ENCODE assay signal across 19 cellular contexts in genomic region chr13:33199282-33199850, GRCh38.
DNase-seq lines count a peak whose midpoint lies in the region; ATAC-seq and TF ChIP-seq lines count a peak whose summit lies in the region.
"Had no signal": no experiment of that assay in that cellular context is flagged by ENCODE, and none has a peak within 500 bp of the region (broad histone marks: within the 10 kb centered on the region; RNA-seq: fewer than 3 reads in every experiment).

No MANE protein-coding gene starts in this region.

- H3K79me2 ChIP-seq in KMS-11 (ENCODE audit: insufficient read depth, low read depth) (no peaks in the 10 kb centered on the region), hepatocyte (peaks cover 57% of the 10 kb centered on the region), smooth muscle cell (ENCODE audit: low read depth) (peaks cover 50% of the 10 kb centered on the region)

- H3K4me1 ChIP-seq in BLaER1 (peaks cover 47% of the 10 kb centered on the region), KMS-11 (ENCODE audit: low read depth, poor library complexity, severe bottlenecking) (peaks cover 22% of the 10 kb centered on the region), hepatocyte (ENCODE audit: insufficient read depth) (peaks cover 27% of the 10 kb centered on the region), smooth muscle cell (ENCODE audit: low read depth) (peaks cover 2% of the 10 kb centered on the region)

- H3K9me3 ChIP-seq in BLaER1: peaks cover 3% of the 10 kb centered on the region; the same call in 1 of the 2 replicates
- no peaks in the 10 kb centered on the region for H3K9me3 ChIP-seq in hepatocyte (ENCODE audit: low read depth)
- H3K9me3 ChIP-seq in smooth muscle cell (replicated peaks; ENCODE audit: low read depth): no peaks in the 10 kb centered on the region
- H3K9me3 ChIP-seq: body of pancreas had no signal

- no peaks in the 10 kb centered on the region for H3K9me2 ChIP-seq in hepatocyte (replicated peaks; ENCODE audit: insufficient read depth)

- H3K4me3 ChIP-seq in BLaER1: no peak overlapping the region
- H3K4me3 ChIP-seq in KMS-11 (IDR thresholded peaks at IDR 0.05; ENCODE audit: insufficient read depth, low read depth, low read length): no peak overlapping the region
- no peak overlapping the region for H3K4me3 ChIP-seq in hepatocyte
- H3K4me3 ChIP-seq in smooth muscle cell: no peak overlapping the region
- H3K4me3 ChIP-seq: body of pancreas, neural progenitor cell had no signal

- no peak overlapping the region for H3K27ac ChIP-seq in BLaER1
- peak overlapping the region; percentile 6; the same call in 1 of the 2 replicates for H3K27ac ChIP-seq in KMS-11
- H3K27ac ChIP-seq in hepatocyte: peak overlapping the region; percentile 22
- peak overlapping the region; percentile 41 for H3K27ac ChIP-seq in smooth muscle cell (ENCODE audit: low read depth)
- H3K27ac ChIP-seq: neural progenitor cell had no signal

- DNase-seq in hepatocyte (ENCODE audit: low spot score) (no peak), smooth muscle cell (lab: John Stamatoyannopoulos, UW; ENCODE audit: unreplicated experiment) (no peak), NCI-H510A treated with DMSO at 0.1 percent for 48 hours (lab: John Stamatoyannopoulos, UW) (no peak)
- DNase-seq in activated effector memory CD4-positive, alpha-beta T cell treated with Interleukin-2 at 50 U/mL for 16 hours: no peak
- DNase-seq: activated CD4-positive, alpha-beta memory T cell treated with anti-CD3 and anti-CD28 coated beads for 36 hours; activated gamma-delta T cell; body of pancreas; KBM-7; left ventricle myocardium superior; NCI-H187; NCI-H774; stimulated activated CD4-positive, alpha-beta T cell treated with anti-CD3 and anti-CD28 coated beads, Interleukin-4, amount 100 ng/mL, for 4 hours; stimulated activated naive CD8-positive, alpha-beta T cell treated with anti-CD3 and anti-CD28 coated beads, Interleukin-15, Interleukin-2, amounts not matched to agents 100 U/mL and 50 U/mL, for 24 hours; T1000 had no signal

- TF ChIP-seq CTCF in KMS-11 (conservative IDR thresholded peaks at IDR 0.05; ENCODE audit: low read depth, low read length): no peak
- no peak for TF ChIP-seq CTCF in hepatocyte (IDR thresholded peaks at IDR 0.05; ENCODE audit: poor library complexity)
- no peak for TF ChIP-seq CTCF in smooth muscle cell (IDR thresholded peaks at IDR 0.05; ENCODE audit: borderline replicate concordance, insufficient read depth, poor library complexity, severe bottlenecking)

- no peak for ATAC-seq in GM19328 (IDR thresholded peaks at IDR 0.05; ENCODE audit: unreplicated experiment)
- no peak for ATAC-seq in GM18505 (IDR thresholded peaks at IDR 0.05; ENCODE audit: unreplicated experiment)
- ATAC-seq: body of pancreas; left ventricle myocardium superior; stimulated activated naive CD8-positive, alpha-beta T cell treated with anti-CD3 and anti-CD28 coated beads, Interleukin-15, Interleukin-2, amounts not matched to agents 100 U/mL and 50 U/mL, for 24 hours had no signal

- WGBS in hepatocyte (ENCODE audit: low lambda C conversion rate, missing lambda C conversion rate): 78% methylated on average over 3 of the region's 3 CpGs
- 58% methylated on average over 3 of the region's 3 CpGs for WGBS in smooth muscle cell (ENCODE audit: low lambda C conversion rate)

- H3F3A ChIP-seq in smooth muscle cell (ENCODE audit: low read depth): peaks cover 4% of the 10 kb centered on the region

- H3K27me3 ChIP-seq in BLaER1 (no peaks in the 10 kb centered on the region), KMS-11 (ENCODE audit: insufficient read depth, low read depth) (no peaks in the 10 kb centered on the region), hepatocyte (no peaks in the 10 kb centered on the region), smooth muscle cell (ENCODE audit: low read depth) (no peaks in the 10 kb centered on the region)
- H3K27me3 ChIP-seq: body of pancreas, neural progenitor cell had no signal

- no peak for TF ChIP-seq POLR2A in GM18505 (IDR thresholded peaks at IDR 0.05; ENCODE audit: borderline replicate concordance, extremely low read depth, insufficient read depth, insufficient read length)

- H3K36me3 ChIP-seq in BLaER1: no peaks in the 10 kb centered on the region
- no peaks in the 10 kb centered on the region for H3K36me3 ChIP-seq in KMS-11 (ENCODE audit: insufficient read depth)
- H3K36me3 ChIP-seq in hepatocyte (replicated peaks; ENCODE audit: insufficient read depth, low read depth): no peaks in the 10 kb centered on the region
- no peaks in the 10 kb centered on the region for H3K36me3 ChIP-seq in smooth muscle cell (ENCODE audit: low read depth)
- H3K36me3 ChIP-seq: neural progenitor cell had no signal

- H2AFZ ChIP-seq in KMS-11 (ENCODE audit: low read depth): no peak overlapping the region
- H2AFZ ChIP-seq in hepatocyte: no peak overlapping the region
- no peak overlapping the region for H2AFZ ChIP-seq in smooth muscle cell (ENCODE audit: low read depth)
- H2AFZ ChIP-seq: neural progenitor cell had no signal

- H3K9ac ChIP-seq in BLaER1 (no peak overlapping the region), KMS-11 (no peak overlapping the region), smooth muscle cell (ENCODE audit: low read depth) (no peak overlapping the region)
- H3K9ac ChIP-seq: neural progenitor cell had no signal

- no peaks in the 10 kb centered on the region for H4K20me1 ChIP-seq in BLaER1
- H4K20me1 ChIP-seq in KMS-11 (ENCODE audit: insufficient read depth): no peaks in the 10 kb centered on the region
- H4K20me1 ChIP-seq in hepatocyte (ENCODE audit: insufficient read depth, poor library complexity, severe bottlenecking): no peaks in the 10 kb centered on the region
- no peaks in the 10 kb centered on the region for H4K20me1 ChIP-seq in smooth muscle cell (ENCODE audit: low read depth)

- 0 out of 2 replicates have a peak overlapping the region, but pooled peaks have one; percentile 11 for H3K4me2 ChIP-seq in BLaER1
- H3K4me2 ChIP-seq in KMS-11: peak overlapping the region; percentile 26; the same call in 1 of the 2 replicates
- no peak overlapping the region for H3K4me2 ChIP-seq in hepatocyte
- no peak overlapping the region for H3K4me2 ChIP-seq in smooth muscle cell
- H3K4me2 ChIP-seq: neural progenitor cell had no signal

Comparison
In these comparisons a context has a peak if more than half of its experiments do, and no peak if none do; other contexts are left out.
1. H3K4me2 ChIP-seq: peak in BLaER1 (single experiment) and KMS-11 (single experiment); none in hepatocyte (single experiment) and smooth muscle cell (single experiment).